Comparison of ENCODE assay signal across 20 cellular contexts in the genomic region with DNA sequence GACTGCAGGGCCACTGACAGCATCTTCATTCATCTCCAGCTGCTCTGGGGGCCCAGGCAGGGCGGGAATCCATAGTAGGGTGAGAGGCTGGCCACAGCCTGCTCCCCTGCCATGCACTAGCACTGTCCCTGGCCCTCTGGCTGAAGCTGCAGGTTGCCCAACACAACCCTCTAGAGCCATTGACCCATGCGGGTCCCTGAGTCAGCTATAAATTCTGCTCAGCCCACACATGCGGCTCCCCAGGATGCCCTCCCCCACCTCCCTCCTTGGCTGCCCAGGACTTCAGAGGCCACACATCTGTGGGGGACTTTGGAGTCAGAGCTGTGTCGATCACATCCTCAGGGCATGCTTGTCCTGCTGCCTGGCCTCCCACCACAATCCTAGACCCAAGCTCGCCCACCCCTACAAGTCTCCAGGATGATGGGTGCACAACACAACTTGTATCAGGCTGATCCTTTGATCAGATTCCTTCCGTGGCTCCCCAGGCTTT.
"Had no signal": no experiment of that assay in that cellular context is flagged by ENCODE, and none has a peak within 500 bp of the region (broad histone marks: within the 10 kb centered on the region; RNA-seq: fewer than 3 reads in every experiment).

No MANE protein-coding gene starts in this region.

- H3K27ac Mint-ChIP-seq: activated naive CD4-positive, alpha-beta T cell treated with anti-CD3 and anti-CD28 coated beads for 36 hours; effector memory CD8-positive, alpha-beta T cell; immature natural killer cell; mesothelial cell of epicardium; type B pancreatic cell had no signal

- DNase-seq: activated CD4-positive, alpha-beta T cell treated with anti-CD3 and anti-CD28 coated beads for 1 hour; activated CD4-positive, alpha-beta T cell treated with anti-CD3 and anti-CD28 coated beads, Interleukin-2, amount 50 U/mL, for 1 hour; activated CD8-positive, alpha-beta memory T cell treated with anti-CD3 and anti-CD28 coated beads, Interleukin-2, amount 50 U/mL, for 4 hours; activated naive CD4-positive, alpha-beta T cell treated with anti-CD3 and anti-CD28 coated beads for 36 hours; activated T-cell treated with anti-CD3 and anti-CD28 coated beads, Interleukin-2, amount 50 U/mL, for 48 hours; body of pancreas; effector memory CD8-positive, alpha-beta T cell; glutamatergic neuron; immature natural killer cell; kidney glomerular epithelial cell; left ventricle myocardium inferior; naive thymus-derived CD8-positive, alpha-beta T cell; T-helper 1 cell; testis had no signal

- H3K4me3 ChIP-seq: body of pancreas, esophagus muscularis mucosa, hepatocyte, left ventricle myocardium inferior, SJSA1, testis had no signal

- H3K9me3 ChIP-seq: body of pancreas, esophagus muscularis mucosa, left ventricle myocardium inferior, SJSA1, testis had no signal

- H3K4me1 Mint-ChIP-seq: immature natural killer cell; mesothelial cell of epicardium; naive thymus-derived CD8-positive, alpha-beta T cell had no signal

- H3K27me3 ChIP-seq: body of pancreas, esophagus muscularis mucosa, hepatocyte, SJSA1, testis had no signal

- H3K4me3 Mint-ChIP-seq: activated naive CD4-positive, alpha-beta T cell treated with anti-CD3 and anti-CD28 coated beads for 36 hours; effector memory CD8-positive, alpha-beta T cell; mesothelial cell of epicardium; naive thymus-derived CD8-positive, alpha-beta T cell; type B pancreatic cell had no signal

- H3K36me3 Mint-ChIP-seq: immature natural killer cell; mesothelial cell of epicardium; naive thymus-derived CD8-positive, alpha-beta T cell; type B pancreatic cell had no signal

- H3K36me3 ChIP-seq: esophagus muscularis mucosa, left ventricle myocardium inferior, SJSA1 had no signal

- H3K27ac ChIP-seq: body of pancreas, esophagus muscularis mucosa, hepatocyte, left ventricle myocardium inferior, parathyroid adenoma, SJSA1, testis had no signal

- H2AFZ ChIP-seq: hepatocyte, parathyroid adenoma had no signal

- H3K79me2 ChIP-seq: hepatocyte, parathyroid adenoma had no signal

- H3K9ac ChIP-seq: parathyroid adenoma had no signal

- H3K4me2 ChIP-seq: hepatocyte had no signal

- ATAC-seq: body of pancreas; effector memory CD8-positive, alpha-beta T cell; naive thymus-derived CD8-positive, alpha-beta T cell had no signal

- H3K9me3 Mint-ChIP-seq: activated naive CD4-positive, alpha-beta T cell treated with anti-CD3 and anti-CD28 coated beads for 36 hours; effector memory CD8-positive, alpha-beta T cell; immature natural killer cell; mesothelial cell of epicardium; naive thymus-derived CD8-positive, alpha-beta T cell; type B pancreatic cell had no signal

- H3K4me1 ChIP-seq: esophagus muscularis mucosa, left ventricle myocardium inferior, testis had no signal
